In the genomic region with DNA sequence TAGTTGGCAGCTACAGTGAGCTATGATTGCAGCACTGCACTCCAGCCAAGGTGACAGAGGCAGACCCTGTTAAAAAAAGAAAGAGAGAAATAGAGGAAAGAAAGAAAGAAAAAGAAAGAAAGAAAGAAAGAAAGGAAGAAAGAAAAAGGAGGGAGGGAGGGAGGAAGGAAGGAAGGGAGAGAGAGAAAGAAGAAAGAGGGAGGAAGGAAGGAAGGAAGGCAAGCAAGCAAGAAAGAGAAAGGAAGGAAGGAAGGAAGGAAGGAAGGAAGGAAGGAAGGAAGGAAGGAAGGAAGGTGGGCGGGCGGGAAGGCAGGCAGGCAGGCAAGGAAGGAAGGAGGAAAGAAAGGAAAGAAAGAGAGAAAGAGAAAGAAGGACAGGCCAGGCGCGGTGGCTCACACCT, we compare ENCODE assay signal across 26 cellular contexts. TPM values are rescaled to one million over a fixed set of nuclear protein-coding genes. Genes with fewer than 3 reads are reported as not detected.
DNase-seq lines count a peak whose midpoint lies in the region; ATAC-seq and TF ChIP-seq lines count a peak whose summit lies in the region.
"Had no signal": no experiment of that assay in that cellular context is flagged by ENCODE, and none has a peak within 500 bp of the region (broad histone marks: within the 10 kb centered on the region; RNA-seq: fewer than 3 reads in every experiment).

No MANE protein-coding gene starts in this region.

- DNase-seq in activated naive CD4-positive, alpha-beta T cell treated with anti-CD3 and anti-CD28 coated beads, Interleukin-2, amount 50 U/mL, for 72 hours (ENCODE audit: low spot score in 2 of 2) = no peak
- DNase-seq in GM23338 (ENCODE audit: low spot score) (no peak), neural progenitor cell (ENCODE audit: low spot score) (no peak), islet precursor cell (no peak), NCI-H524 treated with DMSO at 0.1 percent for 48 hours (lab: John Stamatoyannopoulos, UW) (no peak)
- DNase-seq: BE2C; Calu3; CD8-positive, alpha-beta T cell; DMS53; EL; IMR-90; MM.1S; NCI-H1092 treated with DMSO at 0.1 percent for 48 hours; NCI-H146; NCI-H2029 treated with DMSO at 0.1 percent for 48 hours; NCI-H2171; NCI-H526 treated with DMSO at 0.1 percent for 48 hours; PC-9 had no signal

- H3K4me3 Mint-ChIP-seq in activated naive CD4-positive, alpha-beta T cell treated with anti-CD3 and anti-CD28 coated beads, Interleukin-2, amount 50 U/mL, for 24 hours = peak overlapping the region; percentile 23
- H3K4me3 Mint-ChIP-seq in GM23338 (peak overlapping the region; percentile 78; the same call in 2 of the 3 replicates), brain (peak overlapping the region; percentile 13 to 62 (median 50)), neural progenitor cell (peak overlapping the region; percentile 49)

- ATAC-seq in activated naive CD4-positive, alpha-beta T cell treated with anti-CD3 and anti-CD28 coated beads, Interleukin-2, amount 50 U/mL, for 72 hours = no peak
- ATAC-seq in GM23338 (no peak), GM21423 (IDR thresholded peaks at IDR 0.05; ENCODE audit: unreplicated experiment) (no peak)

- H3K27me3 Mint-ChIP-seq in activated naive CD4-positive, alpha-beta T cell treated with anti-CD3 and anti-CD28 coated beads, Interleukin-2, amount 50 U/mL, for 24 hours = peaks cover 45% of the 10 kb centered on the region
- H3K27me3 Mint-ChIP-seq in GM23338 (ENCODE audit: insufficient read depth, low read depth, poor library complexity) = peaks cover 28% of the 10 kb centered on the region
- H3K27me3 Mint-ChIP-seq in brain = peaks cover 74% of the 10 kb centered on the region
- peaks cover 33% of the 10 kb centered on the region for H3K27me3 Mint-ChIP-seq in neural progenitor cell (ENCODE audit: insufficient read depth, low read depth)

- H3K4me1 Mint-ChIP-seq in activated naive CD4-positive, alpha-beta T cell treated with anti-CD3 and anti-CD28 coated beads, Interleukin-2, amount 50 U/mL, for 24 hours = peaks cover 12% of the 10 kb centered on the region
- H3K4me1 Mint-ChIP-seq in GM23338 (peaks cover 7% of the 10 kb centered on the region), brain (peaks cover 5% of the 10 kb centered on the region), neural progenitor cell (peaks cover 4% of the 10 kb centered on the region)

- no peaks in the 10 kb centered on the region for H3K9me2 ChIP-seq in GM23338 (ENCODE audit: insufficient read depth)

- TF ChIP-seq CTCF in GM23338 (conservative IDR thresholded peaks at IDR 0.05; ENCODE audit: low read depth in 2 of 2) = no peak
- no peak for TF ChIP-seq CTCF in brain (conservative IDR thresholded peaks at IDR 0.05)
- TF ChIP-seq CTCF in neural progenitor cell (IDR thresholded peaks at IDR 0.05) = no peak

- H3K27ac ChIP-seq in GM23338 (ENCODE audit: low read depth) (no peak overlapping the region), neural progenitor cell (no peak overlapping the region)
- H3K27ac ChIP-seq: HL-60, PC-9, RWPE1 had no signal

- H3K9me3 Mint-ChIP-seq in activated naive CD4-positive, alpha-beta T cell treated with anti-CD3 and anti-CD28 coated beads, Interleukin-2, amount 50 U/mL, for 24 hours = no peaks in the 10 kb centered on the region
- H3K9me3 Mint-ChIP-seq in activated naive CD4-positive, alpha-beta T cell treated with anti-CD3 and anti-CD28 coated beads, Interleukin-2, amount 50 U/mL, for 72 hours = no peaks in the 10 kb centered on the region
- no peaks in the 10 kb centered on the region; the same call in 2 of the 3 replicates for H3K9me3 Mint-ChIP-seq in GM23338
- H3K9me3 Mint-ChIP-seq in brain = peaks cover 0 to 3% (median 0%) of the 10 kb centered on the region in 5 experiments
- no peaks in the 10 kb centered on the region for H3K9me3 Mint-ChIP-seq in neural progenitor cell
- H3K9me3 Mint-ChIP-seq: CD8-positive, alpha-beta T cell had no signal

- H3K27me3 ChIP-seq in GM23338 (ENCODE audit: insufficient read depth) (peaks cover 38% of the 10 kb centered on the region), neural progenitor cell (peaks cover 54% of the 10 kb centered on the region)

- H2AFZ ChIP-seq in GM23338 = no peak overlapping the region
- H2AFZ ChIP-seq in neural progenitor cell (replicated peaks) = no peak overlapping the region

- H3K4me1 ChIP-seq in GM23338 (ENCODE audit: insufficient read depth) (peaks cover 22% of the 10 kb centered on the region; the same call in 1 of the 2 replicates), neural progenitor cell (no peaks in the 10 kb centered on the region)
- H3K4me1 ChIP-seq: BE2C had no signal

- H3K4me2 ChIP-seq in GM23338 (no peak overlapping the region), neural progenitor cell (no peak overlapping the region)

- no peak overlapping the region for H3K9ac ChIP-seq in neural progenitor cell

- no peaks in the 10 kb centered on the region for H3K36me3 ChIP-seq in GM23338 (ENCODE audit: insufficient read depth)
- H3K36me3 ChIP-seq in neural progenitor cell = no peaks in the 10 kb centered on the region
- H3K36me3 ChIP-seq: BE2C had no signal

- H3K4me3 ChIP-seq in GM23338 = no peak overlapping the region
- H3K4me3 ChIP-seq in neural progenitor cell = no peak overlapping the region
- H3K4me3 ChIP-seq: GM12878 had no signal

- H3F3A ChIP-seq in GM23338 (replicated peaks; ENCODE audit: low read depth) (no peaks in the 10 kb centered on the region), neural progenitor cell (ENCODE audit: low read depth) (no peaks in the 10 kb centered on the region)

- no peaks in the 10 kb centered on the region; the same call in 1 of the 2 replicates for H4K20me1 ChIP-seq in GM23338 (replicated peaks; ENCODE audit: insufficient read depth)
- H4K20me1 ChIP-seq in neural progenitor cell (ENCODE audit: low read depth) = peaks cover 10% of the 10 kb centered on the region

- no peaks in the 10 kb centered on the region for H3K79me2 ChIP-seq in GM23338 (replicated peaks; ENCODE audit: insufficient read depth)
- no peaks in the 10 kb centered on the region for H3K79me2 ChIP-seq in neural progenitor cell (ENCODE audit: low read depth)

- H3K9me3 ChIP-seq in neural progenitor cell (ENCODE audit: low read depth) = no peaks in the 10 kb centered on the region
- H3K9me3 ChIP-seq: BE2C had no signal

- H3K27ac Mint-ChIP-seq in activated naive CD4-positive, alpha-beta T cell treated with anti-CD3 and anti-CD28 coated beads, Interleukin-2, amount 50 U/mL, for 24 hours = peak overlapping the region; percentile 77
- no peak overlapping the region for H3K27ac Mint-ChIP-seq in activated naive CD4-positive, alpha-beta T cell treated with anti-CD3 and anti-CD28 coated beads, Interleukin-2, amount 50 U/mL, for 72 hours
- H3K27ac Mint-ChIP-seq in GM23338 (no peak overlapping the region), brain (no peak overlapping the region), neural progenitor cell (no peak overlapping the region)
- H3K27ac Mint-ChIP-seq: CD8-positive, alpha-beta T cell had no signal

- no peaks in the 10 kb centered on the region for H3K36me3 Mint-ChIP-seq in activated naive CD4-positive, alpha-beta T cell treated with anti-CD3 and anti-CD28 coated beads, Interleukin-2, amount 50 U/mL, for 24 hours
- no peaks in the 10 kb centered on the region for H3K36me3 Mint-ChIP-seq in activated naive CD4-positive, alpha-beta T cell treated with anti-CD3 and anti-CD28 coated beads, Interleukin-2, amount 50 U/mL, for 72 hours
- H3K36me3 Mint-ChIP-seq in GM23338 (ENCODE audit: low read depth) (no peaks in the 10 kb centered on the region; the same call in 2 of the 3 replicates), brain (no peaks in the 10 kb centered on the region), neural progenitor cell (no peaks in the 10 kb centered on the region)
- H3K36me3 Mint-ChIP-seq: CD8-positive, alpha-beta T cell had no signal

TF ChIP-seq in GM23338, 12 proteins besides CTCF, POLR2A, EP300 and RAD21 (continues in another document):
- no peak for TF ChIP-seq CREB1 (CRISPR knock-in tag; IDR thresholded peaks at IDR 0.05; ENCODE audit: low read depth)
- TF ChIP-seq, protein P1, sequence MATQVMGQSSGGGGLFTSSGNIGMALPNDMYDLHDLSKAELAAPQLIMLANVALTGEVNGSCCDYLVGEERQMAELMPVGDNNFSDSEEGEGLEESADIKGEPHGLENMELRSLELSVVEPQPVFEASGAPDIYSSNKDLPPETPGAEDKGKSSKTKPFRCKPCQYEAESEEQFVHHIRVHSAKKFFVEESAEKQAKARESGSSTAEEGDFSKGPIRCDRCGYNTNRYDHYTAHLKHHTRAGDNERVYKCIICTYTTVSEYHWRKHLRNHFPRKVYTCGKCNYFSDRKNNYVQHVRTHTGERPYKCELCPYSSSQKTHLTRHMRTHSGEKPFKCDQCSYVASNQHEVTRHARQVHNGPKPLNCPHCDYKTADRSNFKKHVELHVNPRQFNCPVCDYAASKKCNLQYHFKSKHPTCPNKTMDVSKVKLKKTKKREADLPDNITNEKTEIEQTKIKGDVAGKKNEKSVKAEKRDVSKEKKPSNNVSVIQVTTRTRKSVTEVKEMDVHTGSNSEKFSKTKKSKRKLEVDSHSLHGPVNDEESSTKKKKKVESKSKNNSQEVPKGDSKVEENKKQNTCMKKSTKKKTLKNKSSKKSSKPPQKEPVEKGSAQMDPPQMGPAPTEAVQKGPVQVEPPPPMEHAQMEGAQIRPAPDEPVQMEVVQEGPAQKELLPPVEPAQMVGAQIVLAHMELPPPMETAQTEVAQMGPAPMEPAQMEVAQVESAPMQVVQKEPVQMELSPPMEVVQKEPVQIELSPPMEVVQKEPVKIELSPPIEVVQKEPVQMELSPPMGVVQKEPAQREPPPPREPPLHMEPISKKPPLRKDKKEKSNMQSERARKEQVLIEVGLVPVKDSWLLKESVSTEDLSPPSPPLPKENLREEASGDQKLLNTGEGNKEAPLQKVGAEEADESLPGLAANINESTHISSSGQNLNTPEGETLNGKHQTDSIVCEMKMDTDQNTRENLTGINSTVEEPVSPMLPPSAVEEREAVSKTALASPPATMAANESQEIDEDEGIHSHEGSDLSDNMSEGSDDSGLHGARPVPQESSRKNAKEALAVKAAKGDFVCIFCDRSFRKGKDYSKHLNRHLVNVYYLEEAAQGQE (IDR thresholded peaks at IDR 0.05; ENCODE audit: unreplicated experiment) = no peak
- TF ChIP-seq EZH2phosphoT487 (IDR thresholded peaks at IDR 0.05; ENCODE audit: unreplicated experiment) = no peak
- TF ChIP-seq NANOG (IDR thresholded peaks at IDR 0.05; ENCODE audit: borderline replicate concordance) = no peak

RNA-seq across cellular contexts. Expression of gene SCNN1G, which starts 1.0 kb away (rescaled TPM):
- not detected for total RNA-seq in activated naive CD4-positive, alpha-beta T cell treated with anti-CD3 and anti-CD28 coated beads, Interleukin-2, amount 50 U/mL, for 72 hours
- total RNA-seq in GM23338 (2014; rRNA removed; shearing (Covaris generic)) = 1.1 and 1.2 TPM in 2 replicates
- 0.97 and 1.1 TPM in 2 replicates for polyA plus RNA-seq in GM23338 (2016; fragmentation: Nextera tagmentation; extraction: Ambion mirVana)
- polyA plus RNA-seq in brain (ENCODE audit: insufficient read depth, low read depth, low replicate concordance) = not detected
- total RNA-seq in neural progenitor cell (ENCODE audit: low replicate concordance) = not detected in 2 replicates
- total RNA-seq: A172; Calu3; CD8-positive, alpha-beta T cell; HT1080; IMR-90; PC-9 had no signal
- polyA plus RNA-seq: IMR-90 had no signal

RNA-seq across cellular contexts. Expression of gene USP31, which starts 32.3 kb away (rescaled TPM):
- 1 to 10 TPM; 4.6 to 9.0 TPM for total RNA-seq in activated naive CD4-positive, alpha-beta T cell treated with anti-CD3 and anti-CD28 coated beads, Interleukin-2, amount 50 U/mL, for 72 hours
- 15.5 and 17.9 TPM in 2 replicates for total RNA-seq in GM23338 (2014; rRNA removed; shearing (Covaris generic))
- polyA plus RNA-seq in GM23338 (2016; fragmentation: Nextera tagmentation; extraction: Ambion mirVana) = 4.2 and 4.3 TPM in 2 replicates
- 4.3 TPM for polyA plus RNA-seq in brain (ENCODE audit: insufficient read depth, low read depth, low replicate concordance)
- 7.8 and 9.0 TPM in 2 replicates for total RNA-seq in neural progenitor cell (ENCODE audit: low replicate concordance)

Comparison
In these comparisons a context has a peak if more than half of its experiments do, and no peak if none do; other contexts are left out.
1. H3K4me3 Mint-ChIP-seq: peak in every context shown above with its lines; median percentile 78 in GM23338; 50 in brain; 49 in neural progenitor cell; 23 in activated naive CD4-positive, alpha-beta T cell treated with anti-CD3 and anti-CD28 coated beads, Interleukin-2, amount 50 U/mL, for 24 hours.